Comparison of ENCODE assay signal across 8 cellular contexts in the genomic region with DNA sequence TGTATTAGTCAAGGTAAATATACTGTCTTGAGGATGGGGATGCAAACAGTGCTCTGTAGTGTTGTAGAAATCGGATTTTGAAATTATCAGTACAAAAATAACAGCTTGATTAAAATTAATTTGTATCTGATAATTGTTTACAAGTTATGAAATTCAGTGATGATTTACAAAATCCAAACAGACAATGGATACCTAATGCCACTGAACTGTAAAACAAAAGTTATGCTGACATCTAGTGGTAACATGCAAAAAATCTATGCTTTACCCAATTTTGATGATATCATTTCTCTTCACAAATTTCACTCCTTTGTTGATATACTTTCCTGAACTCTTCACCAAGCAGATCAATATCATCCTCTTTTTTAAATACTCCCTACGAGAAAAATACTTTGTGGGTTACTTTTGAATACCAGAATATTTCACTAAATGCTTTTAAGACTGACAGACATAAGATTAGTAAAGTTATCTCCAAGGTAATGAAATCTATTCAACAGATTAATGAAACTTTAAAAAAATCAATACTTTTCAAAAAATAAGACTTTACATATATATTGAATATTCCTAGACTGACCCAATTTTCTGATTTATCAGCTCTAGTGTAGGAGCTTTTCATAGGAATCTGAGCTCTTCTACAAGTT. TPM values are rescaled to one million over a fixed set of nuclear protein-coding genes. Genes with fewer than 3 reads are reported as not detected.
DNase-seq lines count a peak whose midpoint lies in the region; ATAC-seq and TF ChIP-seq lines count a peak whose summit lies in the region.

No MANE protein-coding gene starts in this region.

- no peak overlapping the region for H3K27ac ChIP-seq in ascending aorta

- TF ChIP-seq CTCF in AG09319 (IDR thresholded peaks at IDR 0.05; ENCODE audit: low read depth, low read length) (peak; percentile 44), ascending aorta (IDR thresholded peaks at IDR 0.05) (peak in 2 of 3 experiments; percentile 12 to 44)

- H3K9me3 ChIP-seq in ascending aorta, result no peaks in the 10 kb centered on the region

- no peak overlapping the region for H3K4me3 ChIP-seq in ascending aorta

- H3K4me1 ChIP-seq in ascending aorta, result no peaks in the 10 kb centered on the region

- intact Hi-C loops in ascending aorta (cut with DNase I), result loop anchor here (2.0 kb wide), 1 partner anchor 182 kb away; no protein-coding TSS in a partner anchor
- intact Hi-C loops in head of caudate nucleus (cut with DNase I), result no loop called here

- H3K36me3 ChIP-seq in ascending aorta, result no peaks in the 10 kb centered on the region

- ATAC-seq in GM18502 (IDR thresholded peaks at IDR 0.05; ENCODE audit: poor library complexity, unreplicated experiment) (peak; percentile 62), HG03432 (IDR thresholded peaks at IDR 0.05; ENCODE audit: unreplicated experiment) (no peak), HG02840 (IDR thresholded peaks at IDR 0.05; ENCODE audit: low FRiP score, unreplicated experiment) (no peak)

- no peak for DNase-seq in AG09319 (ENCODE audit: extremely low read depth, low read depth)
- peak; percentile 13 for DNase-seq in NCI-H1048 (lab: John Stamatoyannopoulos, UW)
- DNase-seq in ascending aorta (ENCODE audit: low spot score in 2 of 2), result no peak
- peak; percentile 54 for DNase-seq in kidney glomerular epithelial cell (lab: John Stamatoyannopoulos, UW)
- no peak for DNase-seq in head of caudate nucleus

- H3K27me3 ChIP-seq in ascending aorta, result no peaks in the 10 kb centered on the region

RNA-seq across cellular contexts. Expression of a gene that starts 36.0 kb away (rescaled TPM):
- total RNA-seq in ascending aorta, result 0.43 TPM

Comparison
In these comparisons a context has a peak if more than half of its experiments do, and no peak if none do; other contexts are left out.
1. DNase-seq: peak in NCI-H1048 (single experiment) and kidney glomerular epithelial cell (single experiment); none in AG09319 (single experiment), ascending aorta (0 of 2) and head of caudate nucleus (0 of 42).